27 cellular contexts compared by ENCODE assay signal in the genomic region with DNA sequence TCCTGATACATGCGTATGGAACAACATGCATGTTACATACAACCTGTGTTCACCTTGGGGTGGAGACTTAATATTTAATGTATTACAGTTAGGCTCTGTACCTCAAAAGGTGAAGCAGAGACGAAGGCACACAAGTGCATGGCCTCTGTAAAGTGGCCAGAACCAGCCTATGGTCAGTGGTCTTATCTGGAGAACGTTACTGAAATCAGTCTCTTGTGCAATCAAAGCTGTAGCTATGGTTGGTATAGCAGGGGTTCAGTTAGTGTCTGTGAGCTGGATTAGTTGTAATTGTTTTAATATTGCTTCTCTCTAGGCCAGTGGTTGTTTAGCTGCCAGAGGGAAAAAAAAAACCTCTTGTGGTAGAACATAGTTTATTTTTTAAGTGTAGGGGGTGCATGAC. TPM values are rescaled to one million over a fixed set of nuclear protein-coding genes. Genes with fewer than 3 reads are reported as not detected.
"Had no signal": no experiment of that assay in that cellular context is flagged by ENCODE, and none has a peak within 500 bp of the region (broad histone marks: within the 10 kb centered on the region; RNA-seq: fewer than 3 reads in every experiment).

No MANE protein-coding gene starts in this region.

- H3K27ac ChIP-seq: brain microvascular endothelial cell, coronary artery, dorsolateral prefrontal cortex had no signal

- H3K9me3 Mint-ChIP-seq: activated CD4-positive, alpha-beta T cell treated with anti-CD3 and anti-CD28 coated beads, Interleukin-2, amount 10 ng/mL, durations not matched to agents 7 days and 5 days; activated CD8-positive, alpha-beta T cell treated with anti-CD3 and anti-CD28 coated beads for 36 hours; activated T-cell treated with anti-CD3 and anti-CD28 coated beads, Interleukin-2, amount 50 U/mL, for 4 hours; central memory CD8-positive, alpha-beta T cell; dendritic cell treated with granulocyte-macrophage colony-stimulating factor and Interleukin-4, amounts not matched to agents 40 ng/mL and 50 ng/mL, for 4 days; endodermal cell had no signal

- H3K4me3 ChIP-seq: coronary artery had no signal

- H3K27me3 ChIP-seq: brain microvascular endothelial cell, dorsolateral prefrontal cortex had no signal

- H3K4me3 Mint-ChIP-seq: activated CD4-positive, alpha-beta T cell treated with anti-CD3 and anti-CD28 coated beads for 36 hours; activated CD4-positive, alpha-beta T cell treated with anti-CD3 and anti-CD28 coated beads, Interleukin-2, amount 10 ng/mL, durations not matched to agents 7 days and 5 days; activated CD8-positive, alpha-beta T cell treated with anti-CD3 and anti-CD28 coated beads for 36 hours; activated naive CD8-positive, alpha-beta T cell; activated T-cell treated with anti-CD3 and anti-CD28 coated beads, Interleukin-2, amount 50 U/mL, for 4 hours; activated T-helper 17 cell treated with anti-CD3 and anti-CD28 coated beads, Interleukin-2, amount 50 U/mL, for 72 hours; central memory CD8-positive, alpha-beta T cell; endodermal cell had no signal

- DNase-seq: activated CD4-positive, alpha-beta T cell treated with anti-CD3 and anti-CD28 coated beads for 36 hours; activated CD4-positive, alpha-beta T cell treated with anti-CD3 and anti-CD28 coated beads, Interleukin-2, amount 10 ng/mL, durations not matched to agents 7 days and 5 days; activated CD4-positive, alpha-beta T cell treated with anti-CD3 and anti-CD28 coated beads, Interleukin-2, amount 50 U/mL, for 48 hours; activated CD4-positive, CD25-positive, alpha-beta regulatory T cell; activated CD4-positive, CD25-positive, alpha-beta regulatory T cell treated with anti-CD3 and anti-CD28 coated beads, Interleukin-2, amount 50 U/mL, for 72 hours; activated CD8-positive, alpha-beta memory T cell treated with anti-CD3 and anti-CD28 coated beads for 24 hours; activated CD8-positive, alpha-beta T cell treated with anti-CD3 and anti-CD28 coated beads for 36 hours; activated effector memory CD4-positive, alpha-beta T cell treated with Interleukin-2 at 50 U/mL for 16 hours; activated gamma-delta T cell treated with Interleukin-2 at 50 U/mL for 16 hours; activated naive CD4-positive, alpha-beta T cell treated with anti-CD3 and anti-CD28 coated beads, Interleukin-2, amount 50 U/mL, for 16 hours; activated naive CD4-positive, alpha-beta T cell treated with Interleukin-2 at 50 U/mL for 16 hours; activated T-cell treated with anti-CD3 and anti-CD28 coated beads, Interleukin-2, amount 50 U/mL, for 4 hours; amniotic stem cell; brain microvascular endothelial cell; dorsolateral prefrontal cortex; effector memory CD4-positive, alpha-beta T cell; endodermal cell; foreskin fibroblast; head of caudate nucleus; T-helper 2 cell had no signal

- H3K27ac Mint-ChIP-seq: activated CD4-positive, alpha-beta T cell treated with anti-CD3 and anti-CD28 coated beads for 36 hours; activated CD4-positive, alpha-beta T cell treated with anti-CD3 and anti-CD28 coated beads, Interleukin-2, amount 10 ng/mL, durations not matched to agents 7 days and 5 days; activated CD8-positive, alpha-beta T cell treated with anti-CD3 and anti-CD28 coated beads for 36 hours; activated naive CD8-positive, alpha-beta T cell; activated T-helper 17 cell treated with anti-CD3 and anti-CD28 coated beads, Interleukin-2, amount 50 U/mL, for 72 hours; endodermal cell had no signal

- H3K27me3 Mint-ChIP-seq: activated CD8-positive, alpha-beta T cell treated with anti-CD3 and anti-CD28 coated beads for 36 hours; activated naive CD8-positive, alpha-beta T cell; dendritic cell treated with granulocyte-macrophage colony-stimulating factor and Interleukin-4, amounts not matched to agents 40 ng/mL and 50 ng/mL, for 4 days had no signal

- ATAC-seq: activated CD4-positive, alpha-beta T cell treated with anti-CD3 and anti-CD28 coated beads for 36 hours; activated CD8-positive, alpha-beta T cell treated with anti-CD3 and anti-CD28 coated beads for 36 hours; activated T-cell treated with anti-CD3 and anti-CD28 coated beads, Interleukin-2, amount 50 U/mL, for 4 hours; activated T-helper 17 cell treated with anti-CD3 and anti-CD28 coated beads, Interleukin-2, amount 50 U/mL, for 72 hours; esophagus mucosa had no signal

RNA-seq across cellular contexts. Expression of a gene that starts 48.6 kb away (rescaled TPM):
- total RNA-seq: epithelial cell of proximal tubule had no signal
